10 cellular contexts compared by ENCODE assay signal in genomic region chr17:13931752-13932477, GRCh38.
A peak's percentile ranks its signal among the peaks of the same experiment; 100 is the strongest.
DNase-seq lines count a peak whose midpoint lies in the region; ATAC-seq and TF ChIP-seq lines count a peak whose summit lies in the region.
"Had no signal": no experiment of that assay in that cellular context is flagged by ENCODE, and none has a peak within 500 bp of the region (broad histone marks: within the 10 kb centered on the region; RNA-seq: fewer than 3 reads in every experiment).

No MANE protein-coding gene starts in this region.

- H3K4me3 ChIP-seq in NB4 (ENCODE audit: low read depth, low read length) (no peak overlapping the region), cardiac fibroblast (replicated peaks in 1 of 2; ENCODE audit: low read depth in 2 of 2, low read length in 2 of 2) (no peak overlapping the region), lung (no peak overlapping the region), upper lobe of right lung (no peak overlapping the region)

- DNase-seq in NB4 (ENCODE audit: low read depth), result peak; percentile 97
- peak; percentile 76 to 79 for DNase-seq in cardiac fibroblast (ENCODE audit: low read depth in 2 of 2)
- DNase-seq in lung (ENCODE audit: low spot score), result peak; percentile 84
- DNase-seq in upper lobe of right lung, result peak; percentile 81
- DNase-seq in NCI-H1092 treated with DMSO at 0.1 percent for 48 hours (lab: John Stamatoyannopoulos, UW), result no peak
- DNase-seq in activated CD8-positive, alpha-beta memory T cell treated with anti-CD3 and anti-CD28 coated beads, Interleukin-2, amount 50 U/mL, for 4 hours, result no peak
- DNase-seq in effector CD4-positive, alpha-beta T cell, result no peak
- DNase-seq: amniotic stem cell, SW 1271 had no signal

- intact Hi-C loops in upper lobe of right lung (cut with DNase I), result no loop called here

- no peaks in the 10 kb centered on the region for H3K9me3 ChIP-seq in lung (ENCODE audit: control insufficient read depth in 2 of 2, insufficient read depth in 1 of 2, low read length in 1 of 2)
- no peaks in the 10 kb centered on the region for H3K9me3 ChIP-seq in upper lobe of right lung

- WGBS in lung, 2 donors, result 23 to 29% methylated on average over 4 of the region's 4 CpGs

- no peak for TF ChIP-seq POLR2A in NB4 (IDR thresholded peaks at IDR 0.05; ENCODE audit: extremely low read depth, insufficient read length)

- H3K4me1 ChIP-seq in lung (ENCODE audit: control insufficient read depth in 2 of 2, insufficient read depth in 2 of 2, low read length in 2 of 2) (peaks cover 0 to 2% of the 10 kb centered on the region in 2 donors), upper lobe of right lung (no peaks in the 10 kb centered on the region)

- TF ChIP-seq CTCF in NB4 (IDR thresholded peaks at IDR 0.05; ENCODE audit: low read depth, low read length) (no peak), cardiac fibroblast (IDR thresholded peaks at IDR 0.05; ENCODE audit: low read depth, low read length) (no peak), lung (IDR thresholded peaks at IDR 0.05; ENCODE audit: control extremely low read depth, extremely low read depth) (no peak), upper lobe of right lung (IDR thresholded peaks at IDR 0.05) (no peak)

- H3K27ac ChIP-seq in lung (ENCODE audit: low read depth in 1 of 2, low read length in 1 of 2) (no peak overlapping the region), upper lobe of right lung (peak overlapping the region; percentile 48)

- no peaks in the 10 kb centered on the region for H3K36me3 ChIP-seq in lung (ENCODE audit: control insufficient read depth in 2 of 2, insufficient read depth in 2 of 2, low read length in 2 of 2)
- H3K36me3 ChIP-seq in upper lobe of right lung, result no peaks in the 10 kb centered on the region

- H3K27me3 ChIP-seq in lung (ENCODE audit: control insufficient read depth, insufficient read depth) (no peaks in the 10 kb centered on the region), upper lobe of right lung (no peaks in the 10 kb centered on the region)

- ATAC-seq in lung (ENCODE audit: insufficient read depth, low FRiP score) (peak; percentile 69), upper lobe of right lung (peak; percentile 85), HG03025 (IDR thresholded peaks at IDR 0.05; ENCODE audit: low FRiP score, unreplicated experiment) (no peak)

Comparison
In these comparisons a context has a peak if more than half of its experiments do, and no peak if none do; other contexts are left out.
1. DNase-seq: peak in NB4 (single experiment), cardiac fibroblast (2 of 2), lung (single experiment) and upper lobe of right lung (single experiment); none in NCI-H1092 treated with DMSO at 0.1 percent for 48 hours (single experiment), activated CD8-positive, alpha-beta memory T cell treated with anti-CD3 and anti-CD28 coated beads, Interleukin-2, amount 50 U/mL, for 4 hours (single experiment) and effector CD4-positive, alpha-beta T cell (single experiment).